2 cellular contexts compared by ENCODE assay signal in the genomic region with DNA sequence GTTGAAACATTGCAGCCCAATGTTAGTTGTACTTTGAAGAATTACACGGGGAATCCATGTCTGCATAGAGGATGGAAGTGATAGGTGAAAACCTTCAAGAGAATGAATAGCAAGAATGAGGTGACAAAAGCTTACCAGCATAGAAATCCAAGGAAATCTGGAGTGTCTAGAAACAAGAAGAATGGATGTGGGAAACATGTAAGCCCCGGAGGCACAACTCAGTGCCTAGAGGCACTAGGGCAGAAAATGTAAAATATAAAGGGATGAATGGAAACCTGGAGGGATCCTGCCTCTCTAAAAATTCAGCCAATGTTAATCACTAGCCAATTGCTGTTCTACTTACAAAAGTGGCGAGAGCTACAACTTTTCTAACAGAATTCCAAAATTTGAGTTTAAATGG.
TF ChIP-seq lines count a peak whose summit lies in the region.

No MANE protein-coding gene starts in this region.

TF ChIP-seq in GM23338, 12 proteins besides CTCF, POLR2A, EP300 and RAD21 (continued from another document):
- TF ChIP-seq, protein P1, sequence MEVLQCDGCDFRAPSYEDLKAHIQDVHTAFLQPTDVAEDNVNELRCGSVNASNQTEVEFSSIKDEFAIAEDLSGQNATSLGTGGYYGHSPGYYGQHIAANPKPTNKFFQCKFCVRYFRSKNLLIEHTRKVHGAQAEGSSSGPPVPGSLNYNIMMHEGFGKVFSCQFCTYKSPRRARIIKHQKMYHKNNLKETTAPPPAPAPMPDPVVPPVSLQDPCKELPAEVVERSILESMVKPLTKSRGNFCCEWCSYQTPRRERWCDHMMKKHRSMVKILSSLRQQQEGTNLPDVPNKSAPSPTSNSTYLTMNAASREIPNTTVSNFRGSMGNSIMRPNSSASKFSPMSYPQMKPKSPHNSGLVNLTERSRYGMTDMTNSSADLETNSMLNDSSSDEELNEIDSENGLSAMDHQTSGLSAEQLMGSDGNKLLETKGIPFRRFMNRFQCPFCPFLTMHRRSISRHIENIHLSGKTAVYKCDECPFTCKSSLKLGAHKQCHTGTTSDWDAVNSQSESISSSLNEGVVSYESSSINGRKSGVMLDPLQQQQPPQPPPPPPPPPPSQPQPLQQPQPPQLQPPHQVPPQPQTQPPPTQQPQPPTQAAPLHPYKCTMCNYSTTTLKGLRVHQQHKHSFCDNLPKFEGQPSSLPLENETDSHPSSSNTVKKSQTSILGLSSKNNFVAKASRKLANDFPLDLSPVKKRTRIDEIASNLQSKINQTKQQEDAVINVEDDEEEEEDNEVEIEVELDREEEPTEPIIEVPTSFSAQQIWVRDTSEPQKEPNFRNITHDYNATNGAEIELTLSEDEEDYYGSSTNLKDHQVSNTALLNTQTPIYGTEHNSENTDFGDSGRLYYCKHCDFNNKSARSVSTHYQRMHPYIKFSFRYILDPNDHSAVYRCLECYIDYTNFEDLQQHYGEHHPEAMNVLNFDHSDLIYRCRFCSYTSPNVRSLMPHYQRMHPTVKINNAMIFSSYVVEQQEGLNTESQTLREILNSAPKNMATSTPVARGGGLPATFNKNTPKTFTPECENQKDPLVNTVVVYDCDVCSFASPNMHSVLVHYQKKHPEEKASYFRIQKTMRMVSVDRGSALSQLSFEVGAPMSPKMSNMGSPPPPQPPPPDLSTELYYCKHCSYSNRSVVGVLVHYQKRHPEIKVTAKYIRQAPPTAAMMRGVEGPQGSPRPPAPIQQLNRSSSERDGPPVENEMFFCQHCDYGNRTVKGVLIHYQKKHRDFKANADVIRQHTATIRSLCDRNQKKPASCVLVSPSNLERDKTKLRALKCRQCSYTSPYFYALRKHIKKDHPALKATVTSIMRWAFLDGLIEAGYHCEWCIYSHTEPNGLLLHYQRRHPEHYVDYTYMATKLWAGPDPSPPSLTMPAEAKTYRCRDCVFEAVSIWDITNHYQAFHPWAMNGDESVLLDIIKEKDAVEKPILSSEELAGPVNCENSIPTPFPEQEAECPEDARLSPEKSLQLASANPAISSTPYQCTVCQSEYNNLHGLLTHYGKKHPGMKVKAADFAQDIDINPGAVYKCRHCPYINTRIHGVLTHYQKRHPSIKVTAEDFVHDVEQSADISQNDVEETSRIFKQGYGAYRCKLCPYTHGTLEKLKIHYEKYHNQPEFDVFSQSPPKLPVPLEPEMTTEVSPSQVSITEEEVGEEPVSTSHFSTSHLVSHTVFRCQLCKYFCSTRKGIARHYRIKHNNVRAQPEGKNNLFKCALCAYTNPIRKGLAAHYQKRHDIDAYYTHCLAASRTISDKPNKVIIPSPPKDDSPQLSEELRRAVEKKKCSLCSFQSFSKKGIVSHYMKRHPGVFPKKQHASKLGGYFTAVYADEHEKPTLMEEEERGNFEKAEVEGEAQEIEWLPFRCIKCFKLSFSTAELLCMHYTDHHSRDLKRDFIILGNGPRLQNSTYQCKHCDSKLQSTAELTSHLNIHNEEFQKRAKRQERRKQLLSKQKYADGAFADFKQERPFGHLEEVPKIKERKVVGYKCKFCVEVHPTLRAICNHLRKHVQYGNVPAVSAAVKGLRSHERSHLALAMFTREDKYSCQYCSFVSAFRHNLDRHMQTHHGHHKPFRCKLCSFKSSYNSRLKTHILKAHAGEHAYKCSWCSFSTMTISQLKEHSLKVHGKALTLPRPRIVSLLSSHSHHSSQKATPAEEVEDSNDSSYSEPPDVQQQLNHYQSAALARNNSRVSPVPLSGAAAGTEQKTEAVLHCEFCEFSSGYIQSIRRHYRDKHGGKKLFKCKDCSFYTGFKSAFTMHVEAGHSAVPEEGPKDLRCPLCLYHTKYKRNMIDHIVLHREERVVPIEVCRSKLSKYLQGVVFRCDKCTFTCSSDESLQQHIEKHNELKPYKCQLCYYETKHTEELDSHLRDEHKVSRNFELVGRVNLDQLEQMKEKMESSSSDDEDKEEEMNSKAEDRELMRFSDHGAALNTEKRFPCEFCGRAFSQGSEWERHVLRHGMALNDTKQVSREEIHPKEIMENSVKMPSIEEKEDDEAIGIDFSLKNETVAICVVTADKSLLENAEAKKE (CRISPR knock-in tag; IDR thresholded peaks at IDR 0.05), result no peak
- no peak for TF ChIP-seq JUNB (IDR thresholded peaks at IDR 0.05; ENCODE audit: unreplicated experiment)
- TF ChIP-seq, protein P2, sequence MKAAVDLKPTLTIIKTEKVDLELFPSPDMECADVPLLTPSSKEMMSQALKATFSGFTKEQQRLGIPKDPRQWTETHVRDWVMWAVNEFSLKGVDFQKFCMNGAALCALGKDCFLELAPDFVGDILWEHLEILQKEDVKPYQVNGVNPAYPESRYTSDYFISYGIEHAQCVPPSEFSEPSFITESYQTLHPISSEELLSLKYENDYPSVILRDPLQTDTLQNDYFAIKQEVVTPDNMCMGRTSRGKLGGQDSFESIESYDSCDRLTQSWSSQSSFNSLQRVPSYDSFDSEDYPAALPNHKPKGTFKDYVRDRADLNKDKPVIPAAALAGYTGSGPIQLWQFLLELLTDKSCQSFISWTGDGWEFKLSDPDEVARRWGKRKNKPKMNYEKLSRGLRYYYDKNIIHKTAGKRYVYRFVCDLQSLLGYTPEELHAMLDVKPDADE (IDR thresholded peaks at IDR 0.05), result no peak
- TF ChIP-seq EZH2 (IDR thresholded peaks at IDR 0.05; ENCODE audit: low read depth, unreplicated experiment), result no peak
- TF ChIP-seq CREB1 (CRISPR knock-in tag; IDR thresholded peaks at IDR 0.05; ENCODE audit: low read depth), result no peak
- TF ChIP-seq, protein P3, sequence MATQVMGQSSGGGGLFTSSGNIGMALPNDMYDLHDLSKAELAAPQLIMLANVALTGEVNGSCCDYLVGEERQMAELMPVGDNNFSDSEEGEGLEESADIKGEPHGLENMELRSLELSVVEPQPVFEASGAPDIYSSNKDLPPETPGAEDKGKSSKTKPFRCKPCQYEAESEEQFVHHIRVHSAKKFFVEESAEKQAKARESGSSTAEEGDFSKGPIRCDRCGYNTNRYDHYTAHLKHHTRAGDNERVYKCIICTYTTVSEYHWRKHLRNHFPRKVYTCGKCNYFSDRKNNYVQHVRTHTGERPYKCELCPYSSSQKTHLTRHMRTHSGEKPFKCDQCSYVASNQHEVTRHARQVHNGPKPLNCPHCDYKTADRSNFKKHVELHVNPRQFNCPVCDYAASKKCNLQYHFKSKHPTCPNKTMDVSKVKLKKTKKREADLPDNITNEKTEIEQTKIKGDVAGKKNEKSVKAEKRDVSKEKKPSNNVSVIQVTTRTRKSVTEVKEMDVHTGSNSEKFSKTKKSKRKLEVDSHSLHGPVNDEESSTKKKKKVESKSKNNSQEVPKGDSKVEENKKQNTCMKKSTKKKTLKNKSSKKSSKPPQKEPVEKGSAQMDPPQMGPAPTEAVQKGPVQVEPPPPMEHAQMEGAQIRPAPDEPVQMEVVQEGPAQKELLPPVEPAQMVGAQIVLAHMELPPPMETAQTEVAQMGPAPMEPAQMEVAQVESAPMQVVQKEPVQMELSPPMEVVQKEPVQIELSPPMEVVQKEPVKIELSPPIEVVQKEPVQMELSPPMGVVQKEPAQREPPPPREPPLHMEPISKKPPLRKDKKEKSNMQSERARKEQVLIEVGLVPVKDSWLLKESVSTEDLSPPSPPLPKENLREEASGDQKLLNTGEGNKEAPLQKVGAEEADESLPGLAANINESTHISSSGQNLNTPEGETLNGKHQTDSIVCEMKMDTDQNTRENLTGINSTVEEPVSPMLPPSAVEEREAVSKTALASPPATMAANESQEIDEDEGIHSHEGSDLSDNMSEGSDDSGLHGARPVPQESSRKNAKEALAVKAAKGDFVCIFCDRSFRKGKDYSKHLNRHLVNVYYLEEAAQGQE (IDR thresholded peaks at IDR 0.05; ENCODE audit: unreplicated experiment), result no peak

TF ChIP-seq in WTC11, 78 proteins besides CTCF, POLR2A, EP300 and RAD21 (continued from another document and continues in another):
- TF ChIP-seq, protein P4, sequence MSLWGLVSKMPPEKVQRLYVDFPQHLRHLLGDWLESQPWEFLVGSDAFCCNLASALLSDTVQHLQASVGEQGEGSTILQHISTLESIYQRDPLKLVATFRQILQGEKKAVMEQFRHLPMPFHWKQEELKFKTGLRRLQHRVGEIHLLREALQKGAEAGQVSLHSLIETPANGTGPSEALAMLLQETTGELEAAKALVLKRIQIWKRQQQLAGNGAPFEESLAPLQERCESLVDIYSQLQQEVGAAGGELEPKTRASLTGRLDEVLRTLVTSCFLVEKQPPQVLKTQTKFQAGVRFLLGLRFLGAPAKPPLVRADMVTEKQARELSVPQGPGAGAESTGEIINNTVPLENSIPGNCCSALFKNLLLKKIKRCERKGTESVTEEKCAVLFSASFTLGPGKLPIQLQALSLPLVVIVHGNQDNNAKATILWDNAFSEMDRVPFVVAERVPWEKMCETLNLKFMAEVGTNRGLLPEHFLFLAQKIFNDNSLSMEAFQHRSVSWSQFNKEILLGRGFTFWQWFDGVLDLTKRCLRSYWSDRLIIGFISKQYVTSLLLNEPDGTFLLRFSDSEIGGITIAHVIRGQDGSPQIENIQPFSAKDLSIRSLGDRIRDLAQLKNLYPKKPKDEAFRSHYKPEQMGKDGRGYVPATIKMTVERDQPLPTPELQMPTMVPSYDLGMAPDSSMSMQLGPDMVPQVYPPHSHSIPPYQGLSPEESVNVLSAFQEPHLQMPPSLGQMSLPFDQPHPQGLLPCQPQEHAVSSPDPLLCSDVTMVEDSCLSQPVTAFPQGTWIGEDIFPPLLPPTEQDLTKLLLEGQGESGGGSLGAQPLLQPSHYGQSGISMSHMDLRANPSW (CRISPR knock-in tag; conservative IDR thresholded peaks at IDR 0.05; ENCODE audit: low read depth), result no peak
- TF ChIP-seq, protein P5, sequence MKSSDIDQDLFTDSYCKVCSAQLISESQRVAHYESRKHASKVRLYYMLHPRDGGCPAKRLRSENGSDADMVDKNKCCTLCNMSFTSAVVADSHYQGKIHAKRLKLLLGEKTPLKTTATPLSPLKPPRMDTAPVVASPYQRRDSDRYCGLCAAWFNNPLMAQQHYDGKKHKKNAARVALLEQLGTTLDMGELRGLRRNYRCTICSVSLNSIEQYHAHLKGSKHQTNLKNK (CRISPR knock-in tag; IDR thresholded peaks at IDR 0.05), result no peak
- no peak for TF ChIP-seq CREM (CRISPR knock-in tag; IDR thresholded peaks at IDR 0.05)
- no peak for TF ChIP-seq ZNF317 (CRISPR knock-in tag; IDR thresholded peaks at IDR 0.05; ENCODE audit: borderline replicate concordance, low read depth)
- no peak for TF ChIP-seq NR3C1 (CRISPR knock-in tag; conservative IDR thresholded peaks at IDR 0.05; ENCODE audit: low read depth)
- TF ChIP-seq, protein P6, sequence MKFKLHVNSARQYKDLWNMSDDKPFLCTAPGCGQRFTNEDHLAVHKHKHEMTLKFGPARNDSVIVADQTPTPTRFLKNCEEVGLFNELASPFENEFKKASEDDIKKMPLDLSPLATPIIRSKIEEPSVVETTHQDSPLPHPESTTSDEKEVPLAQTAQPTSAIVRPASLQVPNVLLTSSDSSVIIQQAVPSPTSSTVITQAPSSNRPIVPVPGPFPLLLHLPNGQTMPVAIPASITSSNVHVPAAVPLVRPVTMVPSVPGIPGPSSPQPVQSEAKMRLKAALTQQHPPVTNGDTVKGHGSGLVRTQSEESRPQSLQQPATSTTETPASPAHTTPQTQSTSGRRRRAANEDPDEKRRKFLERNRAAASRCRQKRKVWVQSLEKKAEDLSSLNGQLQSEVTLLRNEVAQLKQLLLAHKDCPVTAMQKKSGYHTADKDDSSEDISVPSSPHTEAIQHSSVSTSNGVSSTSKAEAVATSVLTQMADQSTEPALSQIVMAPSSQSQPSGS (CRISPR knock-in tag; IDR thresholded peaks at IDR 0.05; ENCODE audit: borderline replicate concordance, low read depth), result no peak
- TF ChIP-seq NFATC4 (CRISPR knock-in tag; IDR thresholded peaks at IDR 0.05), result no peak
- no peak for TF ChIP-seq AFF4 (CRISPR knock-in tag; IDR thresholded peaks at IDR 0.05; ENCODE audit: borderline replicate concordance)
- TF ChIP-seq ZBTB43 (CRISPR knock-in tag; IDR thresholded peaks at IDR 0.05), result no peak
- TF ChIP-seq NFYB (CRISPR knock-in tag; conservative IDR thresholded peaks at IDR 0.05; ENCODE audit: low read depth), result no peak
